10 cellular contexts compared by ENCODE assay signal in the genomic region with DNA sequence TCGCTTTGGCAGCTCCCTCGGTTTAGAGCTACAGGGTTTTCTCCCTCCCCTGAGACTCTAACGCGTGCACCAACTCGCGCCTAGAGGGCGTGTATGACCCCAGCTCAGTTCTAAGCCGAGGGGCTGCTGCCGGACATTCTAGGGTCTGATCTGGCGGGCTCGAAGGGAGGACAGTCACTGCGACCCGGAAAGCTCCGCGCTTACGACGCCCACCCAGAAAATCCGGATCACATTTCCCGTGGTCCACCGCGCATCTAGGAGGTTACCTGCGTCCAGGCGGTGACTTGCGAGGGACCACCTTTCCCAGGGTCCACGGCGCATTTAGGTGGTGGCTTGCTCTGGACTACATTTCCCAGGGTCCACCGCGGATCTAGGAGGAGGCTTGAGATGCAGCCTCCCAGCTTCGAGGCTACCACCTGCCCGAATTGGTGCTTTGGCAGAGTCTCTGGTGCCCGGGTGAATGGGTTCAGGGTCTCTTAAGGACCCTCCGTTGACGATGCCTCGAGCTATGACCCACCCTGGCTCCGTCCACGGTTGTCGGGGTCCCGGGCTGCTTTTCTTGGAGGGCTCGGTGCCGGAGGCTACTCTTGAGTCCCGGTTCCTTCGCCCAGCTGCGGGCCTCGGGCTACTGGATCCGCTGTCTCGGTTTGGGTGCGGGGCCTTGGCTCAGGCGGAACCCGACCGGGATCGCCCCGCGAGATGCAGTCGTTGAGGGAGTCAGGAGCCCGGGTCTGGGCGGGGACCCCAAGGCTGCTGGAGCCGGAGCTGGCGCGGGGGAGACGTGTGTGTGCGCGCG. TPM values are rescaled to one million over a fixed set of nuclear protein-coding genes. Genes with fewer than 3 reads are reported as not detected.
DNase-seq lines count a peak whose midpoint lies in the region; ATAC-seq, FAIRE-seq and TF ChIP-seq lines count a peak whose summit lies in the region.
"Had no signal": no experiment of that assay in that cellular context is flagged by ENCODE, and none has a peak within 500 bp of the region (broad histone marks: within the 10 kb centered on the region; RNA-seq: fewer than 3 reads in every experiment).

No MANE protein-coding gene starts in this region.

- intact Hi-C loops in heart left ventricle (cut with DNase I) = no loop called here
- intact Hi-C loops in posterior cingulate gyrus (cut with DNase I) = no loop called here
- intact Hi-C loops in activated naive CD4-positive, alpha-beta T cell treated with anti-CD3 and anti-CD28 coated beads for 36 hours (cut with micrococcal nuclease) = no loop called here

- H3K27me3 ChIP-seq in RWPE2 (ENCODE audit: insufficient read depth, poor library complexity, severe bottlenecking) (no peaks in the 10 kb centered on the region), heart left ventricle (peaks cover 0 to 8% (median 0%) of the 10 kb centered on the region in 9 donors)

- H3K9me3 ChIP-seq in RWPE2 (ENCODE audit: severe bottlenecking) (no peaks in the 10 kb centered on the region), heart left ventricle (peaks cover 0 to 29% (median 0%) of the 10 kb centered on the region in 12 donors)

- WGBS in heart left ventricle, 4 donors = 2 to 3% (median 2%) methylated on average over 24 to 63 of the region's 63 CpGs

- no peak overlapping the region for H3K4me3 Mint-ChIP-seq in activated naive CD4-positive, alpha-beta T cell treated with anti-CD3 and anti-CD28 coated beads for 36 hours

- no peaks in the 10 kb centered on the region for H3K4me1 ChIP-seq in RWPE2 (ENCODE audit: insufficient read depth, poor library complexity, severe bottlenecking)
- H3K4me1 ChIP-seq in heart left ventricle = peaks cover 0 to 14% (median 3%) of the 10 kb centered on the region in 12 donors

- ATAC-seq in RWPE2 (ENCODE audit: low read depth) (0 out of 3 replicates have a peak, but pooled peaks have one; percentile 31), heart left ventricle (peak; percentile 26 to 69 (median 62)), HG03159 (IDR thresholded peaks at IDR 0.05; ENCODE audit: unreplicated experiment) (no peak), HG02938 (IDR thresholded peaks at IDR 0.05; ENCODE audit: unreplicated experiment) (no peak)

- H3K9me3 Mint-ChIP-seq in activated naive CD4-positive, alpha-beta T cell treated with anti-CD3 and anti-CD28 coated beads for 36 hours = peaks cover 47% of the 10 kb centered on the region

- no peaks in the 10 kb centered on the region for H3K36me3 ChIP-seq in RWPE2 (ENCODE audit: low read depth)
- H3K36me3 ChIP-seq in heart left ventricle = peaks cover 0 to under 1% (median 0%) of the 10 kb centered on the region in 9 donors

- H3K27ac ChIP-seq in RWPE2 (ENCODE audit: poor library complexity, severe bottlenecking) = no peak overlapping the region
- no peak overlapping the region for H3K27ac ChIP-seq in heart left ventricle
- H3K27ac ChIP-seq: VCaP had no signal

- no peak overlapping the region for H3K4me3 ChIP-seq in RWPE2 (ENCODE audit: severe bottlenecking)
- peak overlapping the region; percentile 7 to 65 (median 48) for H3K4me3 ChIP-seq in heart left ventricle

- no peak overlapping the region for H3K27ac Mint-ChIP-seq in activated naive CD4-positive, alpha-beta T cell treated with anti-CD3 and anti-CD28 coated beads for 36 hours

- DNase-seq in D721Med (ENCODE audit: insufficient read length, low spot score) (peak; percentile 83), RWPE2 (ENCODE audit: low spot score) (no peak), heart left ventricle (no peak), posterior cingulate gyrus (peak; percentile 20 to 94 (median 72)), NCI-H82 treated with DMSO at 0.1 percent for 48 hours (lab: John Stamatoyannopoulos, UW; ENCODE audit: unreplicated experiment) (no peak)
- DNase-seq in activated naive CD4-positive, alpha-beta T cell treated with anti-CD3 and anti-CD28 coated beads for 36 hours = no peak

- no peak for FAIRE-seq in D721Med (lab: Jason Lieb, UNC)
- FAIRE-seq: colon had no signal

- peaks cover 17% of the 10 kb centered on the region for H3K36me3 Mint-ChIP-seq in activated naive CD4-positive, alpha-beta T cell treated with anti-CD3 and anti-CD28 coated beads for 36 hours (ENCODE audit: low read depth)

- TF ChIP-seq CTCF in D721Med (IDR thresholded peaks at IDR 0.05; ENCODE audit: insufficient read depth, missing control alignments) = no peak
- TF ChIP-seq CTCF in RWPE2 (IDR thresholded peaks at IDR 0.05; ENCODE audit: poor library complexity, severe bottlenecking) = no peak
- no peak for TF ChIP-seq CTCF in heart left ventricle (IDR thresholded peaks at IDR 0.05)

- H3K27me3 Mint-ChIP-seq in activated naive CD4-positive, alpha-beta T cell treated with anti-CD3 and anti-CD28 coated beads for 36 hours (ENCODE audit: low read depth) = peaks cover 6% of the 10 kb centered on the region

- H3K4me1 Mint-ChIP-seq in activated naive CD4-positive, alpha-beta T cell treated with anti-CD3 and anti-CD28 coated beads for 36 hours (ENCODE audit: low read depth) = peaks cover 2% of the 10 kb centered on the region

- CTCF ChIA-PET in activated naive CD4-positive, alpha-beta T cell treated with anti-CD3 and anti-CD28 coated beads for 36 hours (lab: Charles Lee) = no interaction called here

- no peak for TF ChIP-seq POLR2A in heart left ventricle (IDR thresholded peaks at IDR 0.05)

RNA-seq across cellular contexts. Expression of a gene that starts 30.5 kb away (rescaled TPM):
- total RNA-seq in heart left ventricle = 10 to 100 TPM; 28.2 to 53.7 (median 35.1) TPM
- 10 to 100 TPM; 14.1 to 41.1 TPM for polyA plus RNA-seq in heart left ventricle
- total RNA-seq in activated naive CD4-positive, alpha-beta T cell treated with anti-CD3 and anti-CD28 coated beads for 36 hours = 10 to 100 TPM; 78.2 to 79.2 TPM

RNA-seq across cellular contexts. Expression of a gene that starts 30.9 kb away (rescaled TPM):
- total RNA-seq in heart left ventricle = 1 to 10 TPM; 2.3 to 4.3 (median 3.0) TPM
- polyA plus RNA-seq in heart left ventricle = 1 to 10 TPM; 2.6 to 3.6 TPM
- 1 to 10 TPM; 2.0 to 2.2 TPM for total RNA-seq in activated naive CD4-positive, alpha-beta T cell treated with anti-CD3 and anti-CD28 coated beads for 36 hours

Comparison
In these comparisons a context has a peak if more than half of its experiments do, and no peak if none do; other contexts are left out.
1. DNase-seq: peak in D721Med (single experiment) and posterior cingulate gyrus (10 of 10); none in RWPE2 (single experiment), heart left ventricle (0 of 5), activated naive CD4-positive, alpha-beta T cell treated with anti-CD3 and anti-CD28 coated beads for 36 hours (single experiment) and NCI-H82 treated with DMSO at 0.1 percent for 48 hours (single experiment).
2. ATAC-seq: peak in RWPE2 (single experiment) and heart left ventricle (4 of 4); none in HG03159 (single experiment) and HG02938 (single experiment).